Comparison of ENCODE assay signal across 1 cellular context in the genomic region with DNA sequence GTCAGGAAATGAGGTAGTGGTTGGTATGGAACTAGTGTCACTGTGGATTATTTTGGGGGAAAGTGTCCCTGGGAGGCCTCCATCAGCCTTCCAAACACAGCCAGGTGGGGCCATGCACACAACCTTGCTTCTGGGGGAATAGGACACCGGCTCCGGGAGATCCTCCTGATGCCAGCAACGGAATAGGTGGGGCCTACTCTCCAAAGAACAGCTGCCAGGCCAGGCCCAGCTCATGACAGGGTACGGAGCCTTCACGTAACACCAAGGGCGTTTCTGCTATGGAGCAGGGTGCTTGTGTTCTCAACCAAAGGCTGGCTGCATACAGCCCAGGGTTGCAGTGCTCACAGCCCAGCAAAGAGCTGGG.
TF ChIP-seq lines count a peak whose summit lies in the region.

No MANE protein-coding gene starts in this region.

TF ChIP-seq in K562, 482 proteins besides CTCF, POLR2A, EP300 and RAD21:
- TF ChIP-seq FOXA1 (IDR thresholded peaks at IDR 0.05; ENCODE audit: borderline replicate concordance) = no peak
- no peak for TF ChIP-seq ZNF695 (CRISPR knock-in tag; IDR thresholded peaks at IDR 0.05)
